ENCODE assay signal across 2 cellular contexts in the genomic region with DNA sequence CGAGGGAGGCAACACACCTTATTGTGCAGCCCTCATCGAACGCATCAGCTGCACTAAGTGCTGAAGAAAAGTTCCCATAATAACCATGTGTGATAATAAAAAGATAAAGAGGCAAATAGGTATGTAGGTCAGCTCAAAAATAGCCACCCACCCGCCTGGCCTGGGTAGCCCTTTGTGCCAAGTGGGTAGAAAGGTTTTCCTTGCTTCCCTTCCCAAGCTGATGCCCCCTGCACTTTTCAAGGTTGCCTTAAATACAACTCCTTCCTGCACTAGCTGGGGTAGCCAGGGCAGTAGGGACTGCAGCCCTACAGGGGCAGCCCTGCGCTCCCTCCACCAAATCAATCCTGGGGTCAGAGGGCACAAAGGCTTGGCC.
TF ChIP-seq lines count a peak whose summit lies in the region.

No MANE protein-coding gene starts in this region.

TF ChIP-seq in GM12878, 131 proteins besides CTCF, POLR2A, EP300 and RAD21:
- TF ChIP-seq SMARCA5 (IDR thresholded peaks at IDR 0.05) (peak; percentile 40; the same call in 1 of the 2 replicates), KLF5 (IDR thresholded peaks at IDR 0.05; ENCODE audit: partially characterized antibody) (peak; percentile 47), LARP7 (IDR thresholded peaks at IDR 0.05) (0 out of 2 replicates have a peak, but pooled peaks have one; percentile 17), DPF2 (IDR thresholded peaks at IDR 0.05) (peak; percentile 15; the same call in 1 of the 2 replicates), MXI1 (IDR thresholded peaks at IDR 0.05; ENCODE audit: low read depth, low read length) (0 out of 2 replicates have a peak, but pooled peaks have one; percentile 45)
- TF ChIP-seq, protein P1, sequence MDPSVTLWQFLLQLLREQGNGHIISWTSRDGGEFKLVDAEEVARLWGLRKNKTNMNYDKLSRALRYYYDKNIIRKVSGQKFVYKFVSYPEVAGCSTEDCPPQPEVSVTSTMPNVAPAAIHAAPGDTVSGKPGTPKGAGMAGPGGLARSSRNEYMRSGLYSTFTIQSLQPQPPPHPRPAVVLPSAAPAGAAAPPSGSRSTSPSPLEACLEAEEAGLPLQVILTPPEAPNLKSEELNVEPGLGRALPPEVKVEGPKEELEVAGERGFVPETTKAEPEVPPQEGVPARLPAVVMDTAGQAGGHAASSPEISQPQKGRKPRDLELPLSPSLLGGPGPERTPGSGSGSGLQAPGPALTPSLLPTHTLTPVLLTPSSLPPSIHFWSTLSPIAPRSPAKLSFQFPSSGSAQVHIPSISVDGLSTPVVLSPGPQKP (IDR thresholded peaks at IDR 0.05; ENCODE audit: low read depth, low read length), result no peak
- TF ChIP-seq, protein P2, sequence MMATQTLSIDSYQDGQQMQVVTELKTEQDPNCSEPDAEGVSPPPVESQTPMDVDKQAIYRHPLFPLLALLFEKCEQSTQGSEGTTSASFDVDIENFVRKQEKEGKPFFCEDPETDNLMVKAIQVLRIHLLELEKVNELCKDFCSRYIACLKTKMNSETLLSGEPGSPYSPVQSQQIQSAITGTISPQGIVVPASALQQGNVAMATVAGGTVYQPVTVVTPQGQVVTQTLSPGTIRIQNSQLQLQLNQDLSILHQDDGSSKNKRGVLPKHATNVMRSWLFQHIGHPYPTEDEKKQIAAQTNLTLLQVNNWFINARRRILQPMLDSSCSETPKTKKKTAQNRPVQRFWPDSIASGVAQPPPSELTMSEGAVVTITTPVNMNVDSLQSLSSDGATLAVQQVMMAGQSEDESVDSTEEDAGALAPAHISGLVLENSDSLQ (IDR thresholded peaks at IDR 0.05), result no peak
TF ChIP-seq in GM12878: peak in this region for 5.

TF ChIP-seq in HEK293T, 16 proteins besides CTCF, POLR2A, EP300 and RAD21:
- TF ChIP-seq FOXA1 (IDR thresholded peaks at IDR 0.05) (no peak), FOXK2 (IDR thresholded peaks at IDR 0.05) (no peak), ELF4 (IDR thresholded peaks at IDR 0.05) (no peak), HDGF (IDR thresholded peaks at IDR 0.05; ENCODE audit: borderline replicate concordance) (no peak), BHLHE40 (IDR thresholded peaks at IDR 0.05; ENCODE audit: borderline replicate concordance) (no peak), NFRKB (IDR thresholded peaks at IDR 0.05) (no peak), FOXM1 (IDR thresholded peaks at IDR 0.05; ENCODE audit: borderline replicate concordance) (no peak), ZNF384 (IDR thresholded peaks at IDR 0.05) (no peak), TARDBP (IDR thresholded peaks at IDR 0.05) (no peak), SUZ12 (IDR thresholded peaks at IDR 0.05) (no peak), LEF1 (IDR thresholded peaks at IDR 0.05; ENCODE audit: borderline replicate concordance) (no peak), CTBP1 (IDR thresholded peaks at IDR 0.05; ENCODE audit: borderline replicate concordance) (no peak), ARNT (IDR thresholded peaks at IDR 0.05) (no peak), L3MBTL2 (conservative IDR thresholded peaks at IDR 0.05) (no peak), SP1 (IDR thresholded peaks at IDR 0.05) (no peak)
- TF ChIP-seq, protein P2 (IDR thresholded peaks at IDR 0.05), result no peak
